ENCODE assay signal across 21 cellular contexts in genomic region chr3:13357074-13357473, GRCh38.
"Had no signal": no experiment of that assay in that cellular context is flagged by ENCODE, and none has a peak within 500 bp of the region (broad histone marks: within the 10 kb centered on the region; RNA-seq: fewer than 3 reads in every experiment).

No MANE protein-coding gene starts in this region.

- ATAC-seq: foreskin keratinocyte; left cardiac atrium; lower lobe of right lung; stimulated activated naive CD8-positive, alpha-beta T cell treated with anti-CD3 and anti-CD28 coated beads, Interleukin-15, Interleukin-2, amounts not matched to agents 100 U/mL and 50 U/mL, for 24 hours had no signal

- H3K36me3 ChIP-seq: colonic mucosa, left ventricle myocardium inferior, ovary, vagina had no signal

- H3K9me3 ChIP-seq: colonic mucosa, left ventricle myocardium inferior, lower lobe of right lung, ovary, right atrium auricular region, sigmoid colon, tibial artery, upper lobe of left lung, vagina had no signal

- H3K4me3 ChIP-seq: colonic mucosa, hepatocyte, left ventricle myocardium inferior, lower lobe of right lung, ovary, right atrium auricular region, sigmoid colon, skin epidermis, tibial artery, upper lobe of left lung, vagina had no signal

- H3K27me3 ChIP-seq: colonic mucosa, foreskin keratinocyte, hepatocyte, ovary, right atrium auricular region, sigmoid colon, tibial artery, upper lobe of left lung, vagina had no signal

- H3K4me1 Mint-ChIP-seq: nephron had no signal

- H3K4me1 ChIP-seq: colonic mucosa, foreskin keratinocyte, left ventricle myocardium inferior, lower lobe of right lung, right atrium auricular region, sigmoid colon, tibial artery, upper lobe of left lung, vagina had no signal

- DNase-seq: colonic mucosa; dermis blood vessel endothelial cell; erythroblast; foreskin keratinocyte; kidney; left cardiac atrium; left ventricle myocardium inferior; lower lobe of right lung; mesenchymal stem cell; midbrain; ovary; sigmoid colon; stimulated activated CD4-positive, alpha-beta T cell treated with anti-CD3 and anti-CD28 coated beads, Interleukin-2, amount 100 ng/mL, for 24 hours; stimulated activated naive CD8-positive, alpha-beta T cell treated with anti-CD3 and anti-CD28 coated beads, Interleukin-15, Interleukin-2, amounts not matched to agents 100 U/mL and 50 U/mL, for 24 hours; tibial artery; upper lobe of left lung had no signal

- H3K9me3 Mint-ChIP-seq: nephron had no signal

- H3K27ac Mint-ChIP-seq: nephron had no signal

- H3K27ac ChIP-seq: colonic mucosa, foreskin keratinocyte, hepatocyte, left ventricle myocardium inferior, lower lobe of right lung, ovary, right atrium auricular region, sigmoid colon, skin epidermis, tibial artery, upper lobe of left lung, vagina had no signal

- H3K4me3 Mint-ChIP-seq: nephron had no signal
